ENCODE assay signal across 8 cellular contexts in the genomic region with DNA sequence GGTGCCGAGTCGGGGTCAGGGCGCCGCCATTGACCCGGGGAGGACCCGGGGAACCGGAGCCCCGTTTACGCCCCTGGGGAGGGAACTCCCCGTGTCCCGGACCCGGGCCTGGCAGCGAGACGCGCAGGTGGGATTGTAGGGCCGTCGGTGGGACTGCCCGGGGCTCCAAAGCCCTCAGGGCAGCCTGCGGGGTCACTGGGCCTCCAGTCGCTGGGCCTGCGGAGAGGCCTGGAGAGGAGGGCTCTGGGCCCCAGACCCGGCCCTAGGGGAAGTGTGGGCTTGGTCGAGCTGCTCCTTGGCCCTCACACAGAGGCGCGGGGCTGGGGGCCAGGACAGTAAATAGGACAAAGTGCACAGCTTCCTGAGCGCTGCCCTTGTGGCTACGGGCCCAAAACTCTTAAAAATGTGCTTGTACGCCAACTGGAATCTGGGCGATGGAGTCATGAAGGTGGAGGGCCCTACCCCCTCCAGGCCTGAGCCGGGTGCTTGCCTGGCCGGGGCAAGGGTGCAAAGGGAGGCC. TPM values are rescaled to one million over a fixed set of nuclear protein-coding genes. Genes with fewer than 3 reads are reported as not detected.
DNase-seq lines count a peak whose midpoint lies in the region; ATAC-seq and TF ChIP-seq lines count a peak whose summit lies in the region.

No MANE protein-coding gene starts in this region.

- ATAC-seq in Right ventricle myocardium inferior (peak; percentile 87), memory B cell (ENCODE audit: low read depth) (no peak), aorta (ENCODE audit: low FRiP score) (peak; percentile 49)

- DNase-seq in Right ventricle myocardium inferior (ENCODE audit: missing footprints): peak; percentile 85
- DNase-seq in cardiac septum (ENCODE audit: low spot score): no peak
- no peak for DNase-seq in cardiac fibroblast (ENCODE audit: low read depth in 2 of 2)
- DNase-seq in memory B cell (ENCODE audit: low spot score in 2 of 2): no peak
- no peak for DNase-seq in aorta
- no peak for DNase-seq in DMS79 (lab: John Stamatoyannopoulos, UW)
- no peak for DNase-seq in NCI-H526 (lab: John Stamatoyannopoulos, UW)
- DNase-seq in NCI-H128 (lab: John Stamatoyannopoulos, UW; ENCODE audit: unreplicated experiment): no peak

- H3K4me3 Mint-ChIP-seq in memory B cell: peak overlapping the region; percentile 63

- peaks cover 0 to 1% of the 10 kb centered on the region in 2 donors for H3K4me1 ChIP-seq in aorta (ENCODE audit: control insufficient read depth in 1 of 2, insufficient read depth in 2 of 2, low read length in 2 of 2)

- no peaks in the 10 kb centered on the region for H3K9me3 ChIP-seq in aorta (ENCODE audit: control insufficient read depth, low read length)

- TF ChIP-seq CTCF in cardiac fibroblast (IDR thresholded peaks at IDR 0.05; ENCODE audit: low read depth, low read length): no peak

- 36 to 42% methylated on average over 30 to 31 of the region's 31 CpGs for WGBS in aorta, 2 donors

- peaks cover 2% of the 10 kb centered on the region for H3K27me3 Mint-ChIP-seq in memory B cell

- H3K4me3 ChIP-seq in cardiac fibroblast (replicated peaks in 1 of 2; ENCODE audit: low read depth in 2 of 2, low read length in 2 of 2) (peak overlapping the region; percentile 41 to 56), aorta (ENCODE audit: low read length in 2 of 2) (peak overlapping the region; percentile 14 to 60)

- intact Hi-C loops in Right ventricle myocardium inferior (cut with DNase I) (loop anchor here (5.0 kb wide), 2 partner anchors 131 to 226 kb away; a partner anchor contains a TSS), cardiac septum (cut with DNase I) (loop anchor here (5.0 kb wide), 1 partner anchor 226 kb away; no protein-coding TSS in a partner anchor), aorta (cut with DNase I) (loop anchor here in 1 of 2 donors (5.0 kb wide), 1 partner anchor 226 kb away; no protein-coding TSS in a partner anchor)

- H3K9me3 Mint-ChIP-seq in memory B cell: no peaks in the 10 kb centered on the region

- H3K27ac ChIP-seq in aorta (ENCODE audit: low read depth in 1 of 2, low read length in 2 of 2): no peak overlapping the region

- no peaks in the 10 kb centered on the region for H3K36me3 Mint-ChIP-seq in memory B cell

- no peaks in the 10 kb centered on the region for H3K27me3 ChIP-seq in aorta (ENCODE audit: control insufficient read depth in 1 of 2, insufficient read depth in 2 of 2, low read length in 1 of 2)

- no peak overlapping the region for H3K27ac Mint-ChIP-seq in memory B cell

- H3K36me3 ChIP-seq in aorta (ENCODE audit: control insufficient read depth in 1 of 2, insufficient read depth in 2 of 2, low read length in 1 of 2): no peaks in the 10 kb centered on the region

- peaks cover 7% of the 10 kb centered on the region for H3K4me1 Mint-ChIP-seq in memory B cell

RNA-seq across cellular contexts. Expression of a gene that starts 0.7 kb away (rescaled TPM):
- total RNA-seq in Right ventricle myocardium inferior: 101 TPM
- total RNA-seq in cardiac septum: 35.1 TPM
- total RNA-seq in aorta: 1 to 10 TPM; 7.3 to 9.6 TPM
- polyA plus RNA-seq in aorta: 10 to 100 TPM in 1 of 2 donors, 1 to 10 TPM in 1; 6.0 to 10.1 TPM
